In the genomic region with DNA sequence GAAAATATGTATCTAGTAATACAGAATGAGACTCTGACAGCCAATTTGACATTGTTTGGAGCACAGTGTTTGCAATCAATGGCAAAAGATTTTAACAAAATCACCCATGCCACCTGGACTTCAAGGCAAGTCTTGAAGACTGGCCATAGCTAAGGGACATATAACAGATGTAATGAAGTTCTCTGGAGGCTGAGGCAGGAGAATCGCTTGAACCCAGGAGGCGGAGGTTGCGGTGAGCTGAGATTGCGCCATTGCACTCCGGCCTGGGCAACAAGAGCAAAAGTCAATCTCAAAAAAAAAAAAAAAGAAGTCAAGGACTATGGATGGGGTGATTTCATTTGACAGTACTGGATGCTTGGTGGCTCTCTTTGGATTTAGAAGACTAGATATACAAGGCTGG, we compare ENCODE assay signal across 1 cellular context.
TF ChIP-seq lines count a peak whose summit lies in the region.

No MANE protein-coding gene starts in this region.

TF ChIP-seq in SK-N-SH, 30 proteins besides CTCF, POLR2A, EP300 and RAD21:
- no peak for TF ChIP-seq TCF12 (IDR thresholded peaks at IDR 0.05)
- TF ChIP-seq, protein P1, sequence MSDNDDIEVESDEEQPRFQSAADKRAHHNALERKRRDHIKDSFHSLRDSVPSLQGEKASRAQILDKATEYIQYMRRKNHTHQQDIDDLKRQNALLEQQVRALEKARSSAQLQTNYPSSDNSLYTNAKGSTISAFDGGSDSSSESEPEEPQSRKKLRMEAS (IDR thresholded peaks at IDR 0.05; ENCODE audit: low read depth), result no peak
- no peak for TF ChIP-seq POLR2AphosphoS5 (IDR thresholded peaks at IDR 0.05; ENCODE audit: low read depth, low read length)
- TF ChIP-seq, protein P2, sequence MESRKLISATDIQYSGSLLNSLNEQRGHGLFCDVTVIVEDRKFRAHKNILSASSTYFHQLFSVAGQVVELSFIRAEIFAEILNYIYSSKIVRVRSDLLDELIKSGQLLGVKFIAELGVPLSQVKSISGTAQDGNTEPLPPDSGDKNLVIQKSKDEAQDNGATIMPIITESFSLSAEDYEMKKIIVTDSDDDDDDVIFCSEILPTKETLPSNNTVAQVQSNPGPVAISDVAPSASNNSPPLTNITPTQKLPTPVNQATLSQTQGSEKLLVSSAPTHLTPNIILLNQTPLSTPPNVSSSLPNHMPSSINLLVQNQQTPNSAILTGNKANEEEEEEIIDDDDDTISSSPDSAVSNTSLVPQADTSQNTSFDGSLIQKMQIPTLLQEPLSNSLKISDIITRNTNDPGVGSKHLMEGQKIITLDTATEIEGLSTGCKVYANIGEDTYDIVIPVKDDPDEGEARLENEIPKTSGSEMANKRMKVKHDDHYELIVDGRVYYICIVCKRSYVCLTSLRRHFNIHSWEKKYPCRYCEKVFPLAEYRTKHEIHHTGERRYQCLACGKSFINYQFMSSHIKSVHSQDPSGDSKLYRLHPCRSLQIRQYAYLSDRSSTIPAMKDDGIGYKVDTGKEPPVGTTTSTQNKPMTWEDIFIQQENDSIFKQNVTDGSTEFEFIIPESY (IDR thresholded peaks at IDR 0.05; ENCODE audit: borderline replicate concordance, low read depth), result no peak
- TF ChIP-seq SIN3A (IDR thresholded peaks at IDR 0.05; ENCODE audit: borderline replicate concordance, low read depth, low read length), result no peak
- no peak for TF ChIP-seq FOXJ3 (CRISPR knock-in tag; IDR thresholded peaks at IDR 0.05)
- TF ChIP-seq RCOR1 (IDR thresholded peaks at IDR 0.05; ENCODE audit: low read length), result no peak
- TF ChIP-seq, protein P3, sequence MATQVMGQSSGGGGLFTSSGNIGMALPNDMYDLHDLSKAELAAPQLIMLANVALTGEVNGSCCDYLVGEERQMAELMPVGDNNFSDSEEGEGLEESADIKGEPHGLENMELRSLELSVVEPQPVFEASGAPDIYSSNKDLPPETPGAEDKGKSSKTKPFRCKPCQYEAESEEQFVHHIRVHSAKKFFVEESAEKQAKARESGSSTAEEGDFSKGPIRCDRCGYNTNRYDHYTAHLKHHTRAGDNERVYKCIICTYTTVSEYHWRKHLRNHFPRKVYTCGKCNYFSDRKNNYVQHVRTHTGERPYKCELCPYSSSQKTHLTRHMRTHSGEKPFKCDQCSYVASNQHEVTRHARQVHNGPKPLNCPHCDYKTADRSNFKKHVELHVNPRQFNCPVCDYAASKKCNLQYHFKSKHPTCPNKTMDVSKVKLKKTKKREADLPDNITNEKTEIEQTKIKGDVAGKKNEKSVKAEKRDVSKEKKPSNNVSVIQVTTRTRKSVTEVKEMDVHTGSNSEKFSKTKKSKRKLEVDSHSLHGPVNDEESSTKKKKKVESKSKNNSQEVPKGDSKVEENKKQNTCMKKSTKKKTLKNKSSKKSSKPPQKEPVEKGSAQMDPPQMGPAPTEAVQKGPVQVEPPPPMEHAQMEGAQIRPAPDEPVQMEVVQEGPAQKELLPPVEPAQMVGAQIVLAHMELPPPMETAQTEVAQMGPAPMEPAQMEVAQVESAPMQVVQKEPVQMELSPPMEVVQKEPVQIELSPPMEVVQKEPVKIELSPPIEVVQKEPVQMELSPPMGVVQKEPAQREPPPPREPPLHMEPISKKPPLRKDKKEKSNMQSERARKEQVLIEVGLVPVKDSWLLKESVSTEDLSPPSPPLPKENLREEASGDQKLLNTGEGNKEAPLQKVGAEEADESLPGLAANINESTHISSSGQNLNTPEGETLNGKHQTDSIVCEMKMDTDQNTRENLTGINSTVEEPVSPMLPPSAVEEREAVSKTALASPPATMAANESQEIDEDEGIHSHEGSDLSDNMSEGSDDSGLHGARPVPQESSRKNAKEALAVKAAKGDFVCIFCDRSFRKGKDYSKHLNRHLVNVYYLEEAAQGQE (IDR thresholded peaks at IDR 0.05; ENCODE audit: low read depth, low read length), result no peak
- TF ChIP-seq TAF1 (IDR thresholded peaks at IDR 0.05; ENCODE audit: borderline replicate concordance, low read depth, low read length), result no peak
- no peak for TF ChIP-seq MXI1 (IDR thresholded peaks at IDR 0.05; ENCODE audit: low read depth, low read length)
- TF ChIP-seq FOSL2 (IDR thresholded peaks at IDR 0.05; ENCODE audit: borderline replicate concordance, low read depth), result no peak
- TF ChIP-seq MEF2A (IDR thresholded peaks at IDR 0.05; ENCODE audit: borderline replicate concordance, low read depth), result no peak
TF ChIP-seq in SK-N-SH: peak in this region for 0.
